10 cellular contexts compared by ENCODE assay signal in the genomic region with DNA sequence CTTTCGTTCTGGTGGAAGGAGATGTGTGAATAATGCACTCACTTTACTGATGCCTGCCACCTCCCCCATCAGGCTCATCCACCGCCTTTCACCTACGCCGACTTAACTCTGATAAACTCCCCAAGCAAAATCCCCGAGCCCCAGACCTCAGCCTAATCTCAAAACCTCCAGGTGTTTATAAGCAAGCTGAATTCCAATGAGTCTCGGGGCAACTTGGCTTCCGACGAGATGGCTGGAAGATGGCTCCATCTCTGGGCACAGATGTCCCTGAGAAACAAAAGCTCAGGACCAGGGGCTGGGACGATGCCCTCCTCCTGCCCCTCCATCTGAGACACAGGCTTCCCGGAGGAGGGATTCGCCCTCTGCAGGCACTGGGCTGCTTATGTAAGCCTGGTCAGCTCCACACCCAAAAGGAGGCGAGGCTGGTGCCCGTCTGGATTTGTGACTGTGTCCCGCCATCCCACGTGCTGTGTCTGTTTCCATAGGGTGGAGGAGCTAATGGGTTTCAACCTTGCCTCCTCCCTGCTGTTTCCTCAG.
DNase-seq lines count a peak whose midpoint lies in the region; ATAC-seq and TF ChIP-seq lines count a peak whose summit lies in the region.
"Had no signal": no experiment of that assay in that cellular context is flagged by ENCODE, and none has a peak within 500 bp of the region (broad histone marks: within the 10 kb centered on the region; RNA-seq: fewer than 3 reads in every experiment).

No MANE protein-coding gene starts in this region.

- H3K4me3 Mint-ChIP-seq in T-helper 1 cell treated with Interleukin-12 subunit alpha and Interleukin-12 subunit beta and Interleukin-4 antibody, amounts not matched to agents 30 μg/mL and 1 μg/mL, for 36 hours: peak overlapping the region; percentile 9
- H3K4me3 Mint-ChIP-seq in stimulated activated effector memory CD8-positive, alpha-beta T cell treated with anti-CD3 and anti-CD28 coated beads, Interleukin-12 subunit alpha, Interleukin-12 subunit beta, amount 100 ng/mL, for 72 hours: peak overlapping the region; percentile 27

- peaks cover 9% of the 10 kb centered on the region for H3K4me1 Mint-ChIP-seq in T-helper 1 cell treated with Interleukin-12 subunit alpha and Interleukin-12 subunit beta and Interleukin-4 antibody, amounts not matched to agents 30 μg/mL and 1 μg/mL, for 36 hours (ENCODE audit: low read depth)
- peaks cover 6% of the 10 kb centered on the region for H3K4me1 Mint-ChIP-seq in stimulated activated effector memory CD8-positive, alpha-beta T cell treated with anti-CD3 and anti-CD28 coated beads, Interleukin-12 subunit alpha, Interleukin-12 subunit beta, amount 100 ng/mL, for 72 hours

- H3K4me3 ChIP-seq in ascending aorta: peak overlapping the region; percentile 49 to 51
- peak overlapping the region; percentile 62; the same call in 1 of the 2 replicates for H3K4me3 ChIP-seq in iPS-20b (ENCODE audit: low read length)

- H3K27me3 Mint-ChIP-seq in T-helper 1 cell treated with Interleukin-12 subunit alpha and Interleukin-12 subunit beta and Interleukin-4 antibody, amounts not matched to agents 30 μg/mL and 1 μg/mL, for 36 hours (ENCODE audit: low read depth): peaks cover 50% of the 10 kb centered on the region

- ATAC-seq in stimulated activated effector memory CD8-positive, alpha-beta T cell treated with anti-CD3 and anti-CD28 coated beads, Interleukin-12 subunit alpha, Interleukin-12 subunit beta, amount 100 ng/mL, for 72 hours: no peak

- no peak overlapping the region for H3K9ac ChIP-seq in iPS-20b (ENCODE audit: low read depth, low read length)

- H3K9me3 Mint-ChIP-seq in T-helper 1 cell treated with Interleukin-12 subunit alpha and Interleukin-12 subunit beta and Interleukin-4 antibody, amounts not matched to agents 30 μg/mL and 1 μg/mL, for 36 hours: no peaks in the 10 kb centered on the region
- H3K9me3 Mint-ChIP-seq in stimulated activated effector memory CD8-positive, alpha-beta T cell treated with anti-CD3 and anti-CD28 coated beads, Interleukin-12 subunit alpha, Interleukin-12 subunit beta, amount 100 ng/mL, for 72 hours: no peaks in the 10 kb centered on the region

- intact Hi-C loops in ascending aorta (cut with DNase I): no loop called here

- H3K27me3 ChIP-seq in ascending aorta (no peaks in the 10 kb centered on the region), iPS-20b (ENCODE audit: insufficient read depth, low read length) (peaks cover 43% of the 10 kb centered on the region)

- TF ChIP-seq CTCF in ascending aorta (IDR thresholded peaks at IDR 0.05): peak in 1 of 3 experiments; percentile 11

- H3K36me3 ChIP-seq in ascending aorta (no peaks in the 10 kb centered on the region), iPS-20b (ENCODE audit: insufficient read depth, low read depth, low read length) (no peaks in the 10 kb centered on the region)

- no peaks in the 10 kb centered on the region for H3K9me3 ChIP-seq in ascending aorta
- H3K9me3 ChIP-seq in iPS-20b (ENCODE audit: insufficient read depth, low read depth, low read length): no peaks in the 10 kb centered on the region

- DNase-seq in T-helper 1 cell (no peak), ascending aorta (ENCODE audit: low spot score in 2 of 2) (peak in 1 of 2 donors; percentile 60), dermis blood vessel endothelial cell (no peak), OCI-M1 (lab: John Stamatoyannopoulos, UW) (no peak)
- DNase-seq in stimulated activated effector memory CD8-positive, alpha-beta T cell treated with anti-CD3 and anti-CD28 coated beads, Interleukin-12 subunit alpha, Interleukin-12 subunit beta, amount 100 ng/mL, for 72 hours (ENCODE audit: low spot score in 2 of 2): no peak
- no peak for DNase-seq in stimulated activated CD8-positive, alpha-beta memory T cell treated with anti-CD3 and anti-CD28 coated beads, Interleukin-4, amount 100 ng/mL, for 48 hours
- DNase-seq: amniotic stem cell, MM.1S had no signal

- H3K27ac ChIP-seq in ascending aorta: no peak overlapping the region
- no peak overlapping the region for H3K27ac ChIP-seq in iPS-20b (ENCODE audit: low read length)

- H3K4me1 ChIP-seq in ascending aorta (peaks cover 0 to 6% of the 10 kb centered on the region in 2 donors), iPS-20b (ENCODE audit: insufficient read depth, low read length) (peaks cover 16% of the 10 kb centered on the region; the same call in 1 of the 2 replicates)

- no peaks in the 10 kb centered on the region for H3K36me3 Mint-ChIP-seq in T-helper 1 cell treated with Interleukin-12 subunit alpha and Interleukin-12 subunit beta and Interleukin-4 antibody, amounts not matched to agents 30 μg/mL and 1 μg/mL, for 36 hours (ENCODE audit: low read depth)
- H3K36me3 Mint-ChIP-seq in stimulated activated effector memory CD8-positive, alpha-beta T cell treated with anti-CD3 and anti-CD28 coated beads, Interleukin-12 subunit alpha, Interleukin-12 subunit beta, amount 100 ng/mL, for 72 hours: no peaks in the 10 kb centered on the region

- no peak overlapping the region for H3K27ac Mint-ChIP-seq in T-helper 1 cell treated with Interleukin-12 subunit alpha and Interleukin-12 subunit beta and Interleukin-4 antibody, amounts not matched to agents 30 μg/mL and 1 μg/mL, for 36 hours
- H3K27ac Mint-ChIP-seq in stimulated activated effector memory CD8-positive, alpha-beta T cell treated with anti-CD3 and anti-CD28 coated beads, Interleukin-12 subunit alpha, Interleukin-12 subunit beta, amount 100 ng/mL, for 72 hours: no peak overlapping the region
